Comparison of ENCODE assay signal across 27 cellular contexts in the genomic region with DNA sequence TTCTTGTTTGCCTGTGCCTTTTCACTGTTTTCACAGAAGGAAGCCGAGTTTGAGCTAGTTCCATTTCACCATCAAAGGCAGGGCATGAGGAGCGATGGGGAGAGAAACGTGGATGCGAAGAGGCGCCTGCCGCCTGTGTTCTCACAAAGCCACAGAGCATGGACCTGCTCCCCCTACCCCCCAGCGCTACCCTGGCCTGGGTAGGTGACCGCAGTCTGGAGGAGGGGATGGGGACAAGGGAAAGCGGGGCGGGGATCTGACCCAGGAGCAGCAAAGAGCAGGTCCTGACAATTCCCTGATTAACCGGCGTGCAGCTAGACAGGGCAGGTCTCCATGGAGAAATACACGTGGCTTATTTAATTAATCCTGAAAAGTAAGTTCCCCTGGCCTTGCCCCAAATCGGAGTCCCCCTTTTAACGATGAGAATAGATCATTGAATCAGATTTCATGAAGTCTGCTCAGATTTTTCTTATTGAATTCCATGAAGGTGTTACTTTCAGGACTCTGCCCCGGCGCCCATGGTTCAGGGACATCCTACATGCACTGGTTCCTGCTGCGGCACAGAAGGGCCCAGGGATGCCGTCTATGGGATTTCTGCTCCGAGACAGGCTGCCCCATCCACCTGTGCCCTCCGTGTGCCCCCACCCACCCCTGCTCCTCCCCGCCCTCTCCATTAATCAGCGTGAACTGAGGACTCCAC.
"Had no signal": no experiment of that assay in that cellular context is flagged by ENCODE, and none has a peak within 500 bp of the region (broad histone marks: within the 10 kb centered on the region; RNA-seq: fewer than 3 reads in every experiment).

No MANE protein-coding gene starts in this region.

- H3K27ac ChIP-seq: adrenal gland, body of pancreas, cardiac muscle cell, colonic mucosa, gastroesophageal sphincter, hepatocyte, right lobe of liver, tibial artery had no signal

- H3K4me3 ChIP-seq: adrenal gland, body of pancreas, cardiac muscle cell, colonic mucosa, gastroesophageal sphincter, hepatocyte, right lobe of liver, tibial artery had no signal

- H3K27ac Mint-ChIP-seq: activated CD4-positive, alpha-beta memory T cell treated with anti-CD3 and anti-CD28 coated beads, Interleukin-2, amount 10 ng/mL, durations not matched to agents 7 days and 5 days; activated CD4-positive, alpha-beta T cell treated with anti-CD3 and anti-CD28 coated beads, Interleukin-2, amount 10 ng/mL, durations not matched to agents 7 days and 5 days; activated naive CD4-positive, alpha-beta T cell treated with anti-CD3 and anti-CD28 coated beads for 36 hours; activated naive CD8-positive, alpha-beta T cell treated with anti-CD3 and anti-CD28 coated beads for 36 hours; effector memory CD8-positive, alpha-beta T cell; stimulated activated effector memory CD8-positive, alpha-beta T cell treated with anti-CD3 and anti-CD28 coated beads, Interleukin-12 subunit alpha, Interleukin-12 subunit beta, amount 100 ng/mL, for 72 hours; stimulated activated naive CD8-positive, alpha-beta T cell treated with anti-CD3 and anti-CD28 coated beads, Interleukin-15, Interleukin-2, amounts not matched to agents 100 ng/mL and 50 ng/mL, for 24 hours; T-helper 17 cell; WTC11 had no signal

- H3K4me1 ChIP-seq: adrenal gland, body of pancreas, colonic mucosa, gastroesophageal sphincter, right lobe of liver, tibial artery had no signal

- DNase-seq: activated CD4-positive, alpha-beta memory T cell treated with anti-CD3 and anti-CD28 coated beads, Interleukin-2, amount 10 ng/mL, durations not matched to agents 7 days and 5 days; activated CD4-positive, alpha-beta T cell treated with anti-CD3 and anti-CD28 coated beads for 1 hour; activated CD4-positive, alpha-beta T cell treated with anti-CD3 and anti-CD28 coated beads, Interleukin-2, amount 10 ng/mL, durations not matched to agents 7 days and 5 days; activated effector memory CD4-positive, alpha-beta T cell treated with anti-CD3 and anti-CD28 coated beads, Interleukin-2, amount 50 U/mL, for 16 hours; activated naive CD4-positive, alpha-beta T cell treated with anti-CD3 and anti-CD28 coated beads for 36 hours; activated naive CD8-positive, alpha-beta T cell treated with anti-CD3 and anti-CD28 coated beads for 36 hours; aorta; body of pancreas; cerebellar nuclear complex; colonic mucosa; effector memory CD8-positive, alpha-beta T cell; kidney; left colon; naive thymus-derived CD4-positive, alpha-beta T cell; occipital lobe; right lobe of liver; stimulated activated CD4-positive, alpha-beta T cell treated with anti-CD3 and anti-CD28 coated beads, Interleukin-4, amount 100 ng/mL, for 24 hours; T-helper 17 cell; T1000; tibial artery had no signal

- H3K9me3 ChIP-seq: adrenal gland, body of pancreas, colonic mucosa, right lobe of liver, tibial artery had no signal

- H3K27me3 ChIP-seq: body of pancreas, cardiac muscle cell, colonic mucosa, right lobe of liver had no signal

- ATAC-seq: body of pancreas; effector memory CD8-positive, alpha-beta T cell; gastroesophageal sphincter; left colon; naive thymus-derived CD4-positive, alpha-beta T cell; right lobe of liver; stimulated activated effector memory CD8-positive, alpha-beta T cell treated with anti-CD3 and anti-CD28 coated beads, Interleukin-12 subunit alpha, Interleukin-12 subunit beta, amount 100 ng/mL, for 72 hours; T-helper 17 cell; WTC11 had no signal

- H2AFZ ChIP-seq: hepatocyte had no signal

- H3K4me2 ChIP-seq: hepatocyte had no signal

- H3K9me3 Mint-ChIP-seq: activated CD4-positive, alpha-beta memory T cell treated with anti-CD3 and anti-CD28 coated beads, Interleukin-2, amount 10 ng/mL, durations not matched to agents 7 days and 5 days; activated CD4-positive, alpha-beta T cell treated with anti-CD3 and anti-CD28 coated beads, Interleukin-2, amount 10 ng/mL, durations not matched to agents 7 days and 5 days; activated naive CD4-positive, alpha-beta T cell treated with anti-CD3 and anti-CD28 coated beads for 36 hours; activated naive CD8-positive, alpha-beta T cell treated with anti-CD3 and anti-CD28 coated beads for 36 hours; effector memory CD8-positive, alpha-beta T cell; stimulated activated effector memory CD8-positive, alpha-beta T cell treated with anti-CD3 and anti-CD28 coated beads, Interleukin-12 subunit alpha, Interleukin-12 subunit beta, amount 100 ng/mL, for 72 hours; stimulated activated naive CD8-positive, alpha-beta T cell treated with anti-CD3 and anti-CD28 coated beads, Interleukin-15, Interleukin-2, amounts not matched to agents 100 ng/mL and 50 ng/mL, for 24 hours had no signal

- H3K4me3 Mint-ChIP-seq: activated CD4-positive, alpha-beta memory T cell treated with anti-CD3 and anti-CD28 coated beads, Interleukin-2, amount 10 ng/mL, durations not matched to agents 7 days and 5 days; activated CD4-positive, alpha-beta T cell treated with anti-CD3 and anti-CD28 coated beads, Interleukin-2, amount 10 ng/mL, durations not matched to agents 7 days and 5 days; activated naive CD4-positive, alpha-beta T cell treated with anti-CD3 and anti-CD28 coated beads for 36 hours; activated naive CD8-positive, alpha-beta T cell treated with anti-CD3 and anti-CD28 coated beads for 36 hours; effector memory CD8-positive, alpha-beta T cell; naive thymus-derived CD4-positive, alpha-beta T cell; stimulated activated effector memory CD8-positive, alpha-beta T cell treated with anti-CD3 and anti-CD28 coated beads, Interleukin-12 subunit alpha, Interleukin-12 subunit beta, amount 100 ng/mL, for 72 hours; stimulated activated naive CD8-positive, alpha-beta T cell treated with anti-CD3 and anti-CD28 coated beads, Interleukin-15, Interleukin-2, amounts not matched to agents 100 ng/mL and 50 ng/mL, for 24 hours; T-helper 17 cell; WTC11 had no signal

- H3K4me1 Mint-ChIP-seq: activated CD4-positive, alpha-beta memory T cell treated with anti-CD3 and anti-CD28 coated beads, Interleukin-2, amount 10 ng/mL, durations not matched to agents 7 days and 5 days; activated CD4-positive, alpha-beta T cell treated with anti-CD3 and anti-CD28 coated beads, Interleukin-2, amount 10 ng/mL, durations not matched to agents 7 days and 5 days; activated naive CD8-positive, alpha-beta T cell treated with anti-CD3 and anti-CD28 coated beads for 36 hours; stimulated activated effector memory CD8-positive, alpha-beta T cell treated with anti-CD3 and anti-CD28 coated beads, Interleukin-12 subunit alpha, Interleukin-12 subunit beta, amount 100 ng/mL, for 72 hours had no signal

- H3K36me3 Mint-ChIP-seq: activated naive CD8-positive, alpha-beta T cell treated with anti-CD3 and anti-CD28 coated beads for 36 hours; stimulated activated effector memory CD8-positive, alpha-beta T cell treated with anti-CD3 and anti-CD28 coated beads, Interleukin-12 subunit alpha, Interleukin-12 subunit beta, amount 100 ng/mL, for 72 hours; WTC11 had no signal

- H3K36me3 ChIP-seq: adrenal gland, cardiac muscle cell, colonic mucosa, gastroesophageal sphincter, right lobe of liver, tibial artery had no signal
